8 cellular contexts compared by ENCODE assay signal in the genomic region with DNA sequence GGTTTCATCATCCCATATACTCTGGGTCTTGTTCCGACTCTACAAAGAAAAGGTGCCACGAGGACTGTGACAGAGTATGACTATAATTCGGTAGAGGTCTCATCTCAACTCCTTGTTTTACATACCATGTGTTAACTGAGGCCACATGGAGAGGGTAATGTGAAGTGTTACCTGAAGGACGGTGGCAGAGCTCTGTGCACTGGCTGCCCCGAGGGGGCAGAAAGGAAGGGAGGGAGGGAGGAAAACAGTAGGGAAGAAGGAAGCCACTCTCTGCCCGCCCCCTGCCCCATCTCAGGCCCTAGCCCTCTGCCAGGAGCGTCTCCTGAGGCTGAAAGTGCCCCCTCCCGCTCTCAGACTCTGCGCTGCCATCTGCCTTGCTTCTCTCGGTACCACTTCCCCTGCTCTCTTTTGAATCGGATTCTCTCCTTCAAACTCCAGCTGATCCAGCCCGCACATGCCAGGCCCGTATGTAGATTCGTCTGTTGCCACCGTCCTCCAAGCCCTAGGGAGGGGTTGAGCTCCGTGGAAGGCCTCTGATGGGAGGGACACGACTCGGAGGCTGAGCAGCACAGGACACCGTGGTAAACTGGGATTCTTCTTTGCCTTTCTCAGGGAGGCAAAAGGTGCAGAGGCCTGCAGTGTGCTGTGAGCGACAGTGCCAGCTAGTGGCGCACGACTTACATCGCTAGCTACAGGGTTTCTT.
DNase-seq lines count a peak whose midpoint lies in the region; ATAC-seq, FAIRE-seq and TF ChIP-seq lines count a peak whose summit lies in the region.

No MANE protein-coding gene starts in this region.

- ATAC-seq in A549 (peak; percentile 98), GM19023 (IDR thresholded peaks at IDR 0.05; ENCODE audit: unreplicated experiment) (peak; percentile 74), left lung (peak; percentile 99), HG02623 (IDR thresholded peaks at IDR 0.05; ENCODE audit: unreplicated experiment) (no peak)

- TF ChIP-seq EP300 in A549 (IDR thresholded peaks at IDR 0.05) = no peak

- WGBS in A549 (ENCODE audit: missing lambda C conversion rate) = 22% methylated on average over 22 of the region's 23 CpGs

- H3K9me3 ChIP-seq in A549 (no peaks in the 10 kb centered on the region), left lung (no peaks in the 10 kb centered on the region)

- H3K4me1 ChIP-seq in A549 = peaks cover 8% of the 10 kb centered on the region; the same call in 2 of the 3 replicates
- H3K4me1 ChIP-seq in left lung = no peaks in the 10 kb centered on the region

- H3K27ac ChIP-seq in A549 = peak overlapping the region; percentile 83 to 87
- H3K27ac ChIP-seq in left lung = no peak overlapping the region

- TF ChIP-seq CTCF in A549 (IDR thresholded peaks at IDR 0.05) (peak; percentile 61), left lung (IDR thresholded peaks at IDR 0.05) (peak; percentile 53 to 73)

- intact Hi-C loops in left lung (cut with DNase I) = no loop called here

- no peaks in the 10 kb centered on the region for H3K36me3 ChIP-seq in left lung

- no peak for FAIRE-seq in A549 (lab: Jason Lieb, UNC)

- H3K4me2 ChIP-seq in A549 = peak overlapping the region; percentile 86

- CTCF ChIA-PET in A549 (lab: Yijun Ruan, JAX) = interaction anchor here (0.6 to 3.3 kb wide), 68 partner anchors 8 to 799 kb away, joined by 3 to 23 read pairs (median 4); a partner anchor contains a TSS

- DNase-seq in A549 (ENCODE audit: low read depth in 1 of 2, low spot score in 1 of 2) (peak; percentile 52 to 85), NCI-H1694 treated with DMSO at 0.1 percent for 48 hours (lab: John Stamatoyannopoulos, UW) (peak; percentile 19), dedifferentiated amniotic fluid mesenchymal stem cell (ENCODE audit: extremely low spot score) (peak; percentile 84), left lung (peak; percentile 78 to 82)
- peak; percentile 79 for DNase-seq in activated CD4-positive, alpha-beta T cell treated with anti-CD3 and anti-CD28 coated beads for 48 hours
- DNase-seq in stimulated activated CD4-positive, alpha-beta T cell treated with anti-CD3 and anti-CD28 coated beads, Interleukin-4, amount 100 ng/mL, for 1 hour = peak; percentile 71

- peak; percentile 80 to 87 for TF ChIP-seq RAD21 in A549 (conservative IDR thresholded peaks at IDR 0.05 in 1 of 2, IDR thresholded peaks at IDR 0.05 in 1 of 2)

- no peak for TF ChIP-seq POLR2A in A549 (IDR thresholded peaks at IDR 0.05; ENCODE audit: low read length)

- H3K27me3 ChIP-seq in left lung = peaks cover 0 to 11% of the 10 kb centered on the region in 2 donors

- POLR2A ChIA-PET in A549 (lab: Yijun Ruan, JAX) = interaction anchor here (0.6 to 1.2 kb wide), 3 partner anchors 71 to 619 kb away, joined by 3 to 5 read pairs (median 4); a partner anchor contains a TSS

- H3K4me3 ChIP-seq in A549 (peak overlapping the region; percentile 28; the same call in 1 of the 3 replicates), left lung (peak overlapping the region in 1 of 2 donors; percentile 17)

TF ChIP-seq in A549, 52 proteins besides CTCF, POLR2A, EP300 and RAD21:
- TF ChIP-seq RCOR1 (IDR thresholded peaks at IDR 0.05; ENCODE audit: low read depth, low read length) = no peak
- TF ChIP-seq KDM5A (IDR thresholded peaks at IDR 0.05) = no peak
- TF ChIP-seq, protein P1, sequence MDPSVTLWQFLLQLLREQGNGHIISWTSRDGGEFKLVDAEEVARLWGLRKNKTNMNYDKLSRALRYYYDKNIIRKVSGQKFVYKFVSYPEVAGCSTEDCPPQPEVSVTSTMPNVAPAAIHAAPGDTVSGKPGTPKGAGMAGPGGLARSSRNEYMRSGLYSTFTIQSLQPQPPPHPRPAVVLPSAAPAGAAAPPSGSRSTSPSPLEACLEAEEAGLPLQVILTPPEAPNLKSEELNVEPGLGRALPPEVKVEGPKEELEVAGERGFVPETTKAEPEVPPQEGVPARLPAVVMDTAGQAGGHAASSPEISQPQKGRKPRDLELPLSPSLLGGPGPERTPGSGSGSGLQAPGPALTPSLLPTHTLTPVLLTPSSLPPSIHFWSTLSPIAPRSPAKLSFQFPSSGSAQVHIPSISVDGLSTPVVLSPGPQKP (IDR thresholded peaks at IDR 0.05; ENCODE audit: low read depth, low read length) = no peak
- TF ChIP-seq SMC3 (IDR thresholded peaks at IDR 0.05) = peak; percentile 64
- no peak for TF ChIP-seq RARB (CRISPR knock-in tag; IDR thresholded peaks at IDR 0.05)
TF ChIP-seq in A549: peak in this region for 1.

Comparison
In these comparisons a context has a peak if more than half of its experiments do, and no peak if none do; other contexts are left out.
1. DNase-seq: peak in every context shown above with its lines; median percentile 84 in dedifferentiated amniotic fluid mesenchymal stem cell; 80 in left lung; 79 in activated CD4-positive, alpha-beta T cell treated with anti-CD3 and anti-CD28 coated beads for 48 hours; 71 in stimulated activated CD4-positive, alpha-beta T cell treated with anti-CD3 and anti-CD28 coated beads, Interleukin-4, amount 100 ng/mL, for 1 hour; 68 in A549; 19 in NCI-H1694 treated with DMSO at 0.1 percent for 48 hours.
2. H3K27ac ChIP-seq: peak in A549 (2 of 2); none in left lung (0 of 2).